13 cellular contexts compared by ENCODE assay signal in the genomic region with DNA sequence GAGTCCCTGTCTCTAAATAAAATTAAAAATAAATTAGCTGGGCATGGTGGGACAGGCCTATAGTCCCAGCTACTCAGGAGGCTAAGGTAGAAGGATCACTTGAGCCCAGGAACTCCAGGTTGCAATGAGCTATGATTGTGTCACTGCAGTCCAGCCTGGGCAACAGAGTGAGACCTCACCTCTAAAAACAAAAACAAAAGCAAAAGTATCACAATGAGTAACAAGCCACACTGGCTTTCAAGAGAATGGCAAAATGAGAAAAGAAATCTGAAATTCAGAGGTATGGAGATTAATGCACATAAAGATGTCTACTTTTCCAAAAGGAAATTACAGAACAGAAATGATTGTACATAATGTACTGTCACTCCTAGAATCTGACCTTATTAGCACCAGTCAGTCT.
DNase-seq lines count a peak whose midpoint lies in the region; ATAC-seq, FAIRE-seq and TF ChIP-seq lines count a peak whose summit lies in the region.
"Had no signal": no experiment of that assay in that cellular context is flagged by ENCODE, and none has a peak within 500 bp of the region (broad histone marks: within the 10 kb centered on the region; RNA-seq: fewer than 3 reads in every experiment).

No MANE protein-coding gene starts in this region.

- H3K9me3 Mint-ChIP-seq in immature natural killer cell (no peaks in the 10 kb centered on the region), GM23338 (no peaks in the 10 kb centered on the region)
- no peaks in the 10 kb centered on the region for H3K9me3 Mint-ChIP-seq in naive thymus-derived CD8-positive, alpha-beta T cell
- H3K9me3 Mint-ChIP-seq: stimulated activated memory B cell treated with anti-CD40 and anti-IgM and Interleukin-4, amounts not matched to agents 10 μg/mL and 1 μg/mL and 100 μg/mL, for 72 hours had no signal

- TF ChIP-seq CTCF in GM23338 (conservative IDR thresholded peaks at IDR 0.05; ENCODE audit: low read depth in 2 of 2) (no peak), D721Med (IDR thresholded peaks at IDR 0.05; ENCODE audit: insufficient read depth, missing control alignments) (no peak)

- H3K4me2 ChIP-seq in GM23338 = no peak overlapping the region
- H3K4me2 ChIP-seq: smooth muscle cell had no signal

- H3K4me1 ChIP-seq in GM23338 (ENCODE audit: insufficient read depth) (peaks cover 11% of the 10 kb centered on the region; the same call in 1 of the 2 replicates), aorta (ENCODE audit: control insufficient read depth in 1 of 2, insufficient read depth in 2 of 2, low read length in 2 of 2) (peaks cover 5 to 19% of the 10 kb centered on the region in 2 donors)

- intact Hi-C loops in aorta (cut with DNase I) = no loop called here

- H3K27ac ChIP-seq in GM23338 (ENCODE audit: low read depth) (no peak overlapping the region), aorta (ENCODE audit: low read depth in 1 of 2, low read length in 2 of 2) (no peak overlapping the region)

- no peaks in the 10 kb centered on the region for H3K27me3 ChIP-seq in GM23338 (ENCODE audit: insufficient read depth)
- H3K27me3 ChIP-seq in aorta (ENCODE audit: control insufficient read depth in 1 of 2, insufficient read depth in 2 of 2, low read length in 1 of 2) = no peaks in the 10 kb centered on the region

- H3K4me3 ChIP-seq in GM23338 = no peak overlapping the region
- H3K4me3 ChIP-seq in aorta (ENCODE audit: low read length in 2 of 2) = no peak overlapping the region
- H3K4me3 ChIP-seq: smooth muscle cell had no signal

- H3K27ac Mint-ChIP-seq in immature natural killer cell (peak overlapping the region in 1 of 6 donors; percentile 4), GM23338 (no peak overlapping the region)
- peak overlapping the region in 1 of 10 donors; percentile 28 for H3K27ac Mint-ChIP-seq in naive thymus-derived CD8-positive, alpha-beta T cell
- H3K27ac Mint-ChIP-seq: stimulated activated memory B cell treated with anti-CD40 and anti-IgM and Interleukin-4, amounts not matched to agents 10 μg/mL and 1 μg/mL and 100 μg/mL, for 72 hours had no signal

- DNase-seq in immature natural killer cell (no peak), GM23338 (ENCODE audit: low spot score) (no peak), D721Med (ENCODE audit: insufficient read length, low spot score) (no peak), aorta (no peak)
- no peak for DNase-seq in naive thymus-derived CD8-positive, alpha-beta T cell
- DNase-seq: amygdala, NCI-H69, SW 1271 had no signal

- H3K36me3 Mint-ChIP-seq in immature natural killer cell = no peaks in the 10 kb centered on the region
- H3K36me3 Mint-ChIP-seq in GM23338 (ENCODE audit: low read depth) = no peaks in the 10 kb centered on the region
- H3K36me3 Mint-ChIP-seq in naive thymus-derived CD8-positive, alpha-beta T cell = no peaks in the 10 kb centered on the region
- H3K36me3 Mint-ChIP-seq: stimulated activated memory B cell treated with anti-CD40 and anti-IgM and Interleukin-4, amounts not matched to agents 10 μg/mL and 1 μg/mL and 100 μg/mL, for 72 hours had no signal

- H3K36me3 ChIP-seq in GM23338 (ENCODE audit: insufficient read depth) (no peaks in the 10 kb centered on the region), aorta (ENCODE audit: control insufficient read depth in 1 of 2, insufficient read depth in 2 of 2, low read length in 1 of 2) (no peaks in the 10 kb centered on the region)

- peak overlapping the region in 3 of 5 donors; percentile 0 to 21 (median 7) for H3K4me3 Mint-ChIP-seq in immature natural killer cell
- H3K4me3 Mint-ChIP-seq in GM23338 = no peak overlapping the region
- H3K4me3 Mint-ChIP-seq in naive thymus-derived CD8-positive, alpha-beta T cell = no peak overlapping the region
- H3K4me3 Mint-ChIP-seq: stimulated activated memory B cell treated with anti-CD40 and anti-IgM and Interleukin-4, amounts not matched to agents 10 μg/mL and 1 μg/mL and 100 μg/mL, for 72 hours had no signal

- FAIRE-seq in D721Med (lab: Jason Lieb, UNC) = no peak

- peaks cover 13 to 21% of the 10 kb centered on the region in 2 donors for H3K4me1 Mint-ChIP-seq in immature natural killer cell
- peaks cover 5% of the 10 kb centered on the region; the same call in 2 of the 3 replicates for H3K4me1 Mint-ChIP-seq in GM23338
- H3K4me1 Mint-ChIP-seq in naive thymus-derived CD8-positive, alpha-beta T cell = peaks cover 0 to 2% (median 0%) of the 10 kb centered on the region in 4 donors

- H3K79me2 ChIP-seq in GM23338 (replicated peaks; ENCODE audit: insufficient read depth) = peaks cover 14% of the 10 kb centered on the region

- H3F3A ChIP-seq in GM23338 (replicated peaks; ENCODE audit: low read depth) = no peaks in the 10 kb centered on the region

- POLR2A ChIA-PET in naive thymus-derived CD8-positive, alpha-beta T cell (lab: Charles Lee) = no interaction called here

- no peak overlapping the region for H2AFZ ChIP-seq in GM23338

- no peaks in the 10 kb centered on the region; the same call in 1 of the 2 replicates for H3K9me2 ChIP-seq in GM23338 (ENCODE audit: insufficient read depth)

- H3K9me3 ChIP-seq in aorta (ENCODE audit: control insufficient read depth, low read length) = no peaks in the 10 kb centered on the region

- H3K27me3 Mint-ChIP-seq in immature natural killer cell (ENCODE audit: low read depth in 3 of 3) (peaks cover 0 to 5% (median 2%) of the 10 kb centered on the region in 3 donors), GM23338 (ENCODE audit: insufficient read depth, low read depth, poor library complexity) (no peaks in the 10 kb centered on the region)
- H3K27me3 Mint-ChIP-seq in naive thymus-derived CD8-positive, alpha-beta T cell = peaks cover 0 to 7% (median 0%) of the 10 kb centered on the region in 5 donors
- H3K27me3 Mint-ChIP-seq: stimulated activated memory B cell treated with anti-CD40 and anti-IgM and Interleukin-4, amounts not matched to agents 10 μg/mL and 1 μg/mL and 100 μg/mL, for 72 hours had no signal

- ATAC-seq in GM18867 (IDR thresholded peaks at IDR 0.05; ENCODE audit: unreplicated experiment) (peak; percentile 99), GM21515 (IDR thresholded peaks at IDR 0.05; ENCODE audit: unreplicated experiment) (peak; percentile 92), HG03064 (IDR thresholded peaks at IDR 0.05; ENCODE audit: low read depth, unreplicated experiment) (peak; percentile 89), GM23338 (no peak), aorta (ENCODE audit: low FRiP score) (no peak)
- no peak for ATAC-seq in naive thymus-derived CD8-positive, alpha-beta T cell
- ATAC-seq: stimulated activated memory B cell treated with anti-CD40 and anti-IgM and Interleukin-4, amounts not matched to agents 10 μg/mL and 1 μg/mL and 100 μg/mL, for 72 hours had no signal

- no peaks in the 10 kb centered on the region for H4K20me1 ChIP-seq in GM23338 (replicated peaks; ENCODE audit: insufficient read depth)

TF ChIP-seq in GM23338, 12 proteins besides CTCF, POLR2A, EP300 and RAD21 (continues in another document):
- TF ChIP-seq, protein P1, sequence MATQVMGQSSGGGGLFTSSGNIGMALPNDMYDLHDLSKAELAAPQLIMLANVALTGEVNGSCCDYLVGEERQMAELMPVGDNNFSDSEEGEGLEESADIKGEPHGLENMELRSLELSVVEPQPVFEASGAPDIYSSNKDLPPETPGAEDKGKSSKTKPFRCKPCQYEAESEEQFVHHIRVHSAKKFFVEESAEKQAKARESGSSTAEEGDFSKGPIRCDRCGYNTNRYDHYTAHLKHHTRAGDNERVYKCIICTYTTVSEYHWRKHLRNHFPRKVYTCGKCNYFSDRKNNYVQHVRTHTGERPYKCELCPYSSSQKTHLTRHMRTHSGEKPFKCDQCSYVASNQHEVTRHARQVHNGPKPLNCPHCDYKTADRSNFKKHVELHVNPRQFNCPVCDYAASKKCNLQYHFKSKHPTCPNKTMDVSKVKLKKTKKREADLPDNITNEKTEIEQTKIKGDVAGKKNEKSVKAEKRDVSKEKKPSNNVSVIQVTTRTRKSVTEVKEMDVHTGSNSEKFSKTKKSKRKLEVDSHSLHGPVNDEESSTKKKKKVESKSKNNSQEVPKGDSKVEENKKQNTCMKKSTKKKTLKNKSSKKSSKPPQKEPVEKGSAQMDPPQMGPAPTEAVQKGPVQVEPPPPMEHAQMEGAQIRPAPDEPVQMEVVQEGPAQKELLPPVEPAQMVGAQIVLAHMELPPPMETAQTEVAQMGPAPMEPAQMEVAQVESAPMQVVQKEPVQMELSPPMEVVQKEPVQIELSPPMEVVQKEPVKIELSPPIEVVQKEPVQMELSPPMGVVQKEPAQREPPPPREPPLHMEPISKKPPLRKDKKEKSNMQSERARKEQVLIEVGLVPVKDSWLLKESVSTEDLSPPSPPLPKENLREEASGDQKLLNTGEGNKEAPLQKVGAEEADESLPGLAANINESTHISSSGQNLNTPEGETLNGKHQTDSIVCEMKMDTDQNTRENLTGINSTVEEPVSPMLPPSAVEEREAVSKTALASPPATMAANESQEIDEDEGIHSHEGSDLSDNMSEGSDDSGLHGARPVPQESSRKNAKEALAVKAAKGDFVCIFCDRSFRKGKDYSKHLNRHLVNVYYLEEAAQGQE (IDR thresholded peaks at IDR 0.05; ENCODE audit: unreplicated experiment) = no peak
- TF ChIP-seq POLR2AphosphoS5 (IDR thresholded peaks at IDR 0.05; ENCODE audit: low read depth) (no peak), EZH2 (IDR thresholded peaks at IDR 0.05; ENCODE audit: low read depth, unreplicated experiment) (no peak), CREB1 (CRISPR knock-in tag; IDR thresholded peaks at IDR 0.05; ENCODE audit: low read depth) (no peak), ZNF331 (CRISPR knock-in tag; IDR thresholded peaks at IDR 0.05; ENCODE audit: low read depth) (no peak), EZH2phosphoT487 (IDR thresholded peaks at IDR 0.05; ENCODE audit: unreplicated experiment) (no peak), ZNF114 (CRISPR knock-in tag; IDR thresholded peaks at IDR 0.05) (no peak)
- TF ChIP-seq, protein P2, sequence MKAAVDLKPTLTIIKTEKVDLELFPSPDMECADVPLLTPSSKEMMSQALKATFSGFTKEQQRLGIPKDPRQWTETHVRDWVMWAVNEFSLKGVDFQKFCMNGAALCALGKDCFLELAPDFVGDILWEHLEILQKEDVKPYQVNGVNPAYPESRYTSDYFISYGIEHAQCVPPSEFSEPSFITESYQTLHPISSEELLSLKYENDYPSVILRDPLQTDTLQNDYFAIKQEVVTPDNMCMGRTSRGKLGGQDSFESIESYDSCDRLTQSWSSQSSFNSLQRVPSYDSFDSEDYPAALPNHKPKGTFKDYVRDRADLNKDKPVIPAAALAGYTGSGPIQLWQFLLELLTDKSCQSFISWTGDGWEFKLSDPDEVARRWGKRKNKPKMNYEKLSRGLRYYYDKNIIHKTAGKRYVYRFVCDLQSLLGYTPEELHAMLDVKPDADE (IDR thresholded peaks at IDR 0.05) = no peak

Comparison
In these comparisons a context has a peak if more than half of its experiments do, and no peak if none do; other contexts are left out.
1. ATAC-seq: peak in GM18867 (single experiment), GM21515 (single experiment) and HG03064 (single experiment); none in GM23338 (single experiment), naive thymus-derived CD8-positive, alpha-beta T cell (0 of 2) and aorta (single experiment).
2. H3K4me3 Mint-ChIP-seq: peak in immature natural killer cell (3 of 5); none in GM23338 (single experiment) and naive thymus-derived CD8-positive, alpha-beta T cell (0 of 10).